In genomic region chrX:13062331-13062730, GRCh38 we compare ENCODE assay signal across 5 cellular contexts. TPM values are rescaled to one million over a fixed set of nuclear protein-coding genes. Genes with fewer than 3 reads are reported as not detected.
"Had no signal": no experiment of that assay in that cellular context is flagged by ENCODE, and none has a peak within 500 bp of the region (broad histone marks: within the 10 kb centered on the region; RNA-seq: fewer than 3 reads in every experiment).

No MANE protein-coding gene starts in this region.

RNA-seq across cellular contexts. Expression of gene FAM9C, which starts 17.9 kb away (rescaled TPM):
- total RNA-seq: suprapubic skin, thoracic aorta, tibial nerve, upper lobe of right lung, vagina had no signal
